In genomic region chr5:102270036-102270435, GRCh38 we compare ENCODE assay signal across 7 cellular contexts. TPM values are rescaled to one million over a fixed set of nuclear protein-coding genes. Genes with fewer than 3 reads are reported as not detected.
"Had no signal": no experiment of that assay in that cellular context is flagged by ENCODE, and none has a peak within 500 bp of the region (broad histone marks: within the 10 kb centered on the region; RNA-seq: fewer than 3 reads in every experiment).

No MANE protein-coding gene starts in this region.

- H3K4me1 Mint-ChIP-seq: IgD-negative memory B cell had no signal

- ATAC-seq: HepG2, K562 had no signal

- H3K4me3 ChIP-seq: K562 had no signal

- H3K36me3 Mint-ChIP-seq: IgD-negative memory B cell had no signal

- DNase-seq: IMR-90, KBM-7, KG1 had no signal

- H3K4me3 Mint-ChIP-seq: IgD-negative memory B cell had no signal

RNA-seq across cellular contexts. Expression of gene SLCO4C1, which starts 26.0 kb away (rescaled TPM):
- total RNA-seq: HT-29, IMR-90 had no signal
